In the genomic region with DNA sequence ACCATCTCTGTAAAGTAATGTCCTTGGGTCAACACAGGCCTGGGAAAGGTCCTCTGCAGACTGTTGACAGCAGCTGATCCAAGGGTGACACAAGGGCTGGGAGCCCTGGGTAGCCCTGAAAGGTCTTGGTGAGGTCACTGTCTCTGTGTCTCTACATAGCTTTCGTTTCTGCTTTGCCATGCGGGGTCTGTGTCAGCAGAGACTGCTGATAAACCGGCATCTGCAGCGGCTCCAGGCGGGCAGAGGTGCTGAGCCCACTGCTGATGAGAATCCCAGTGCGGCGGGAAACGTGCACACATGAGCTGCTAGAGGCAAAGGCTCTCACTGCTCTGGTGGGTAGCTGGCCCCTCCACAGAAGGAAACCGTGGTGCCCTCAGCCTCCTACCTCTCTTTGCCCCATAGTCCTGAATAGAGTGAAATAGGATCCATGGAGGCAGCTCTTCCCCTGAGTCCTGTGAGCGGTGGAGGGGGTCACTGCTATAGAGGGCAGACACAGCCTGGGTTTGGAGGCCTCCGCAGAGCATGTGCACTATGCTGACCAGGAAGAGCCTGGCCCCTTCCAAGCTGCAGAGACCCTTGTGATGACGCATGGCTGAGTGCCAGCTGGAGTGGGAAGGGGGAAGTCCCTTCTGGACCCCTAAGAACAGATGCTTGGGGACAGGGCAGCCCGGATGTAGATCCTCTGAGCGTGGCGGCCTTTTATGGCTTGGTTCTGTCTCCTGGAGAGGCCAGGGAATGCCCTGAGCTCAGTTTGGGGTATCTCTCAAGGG, we compare ENCODE assay signal across 1 cellular context.
TF ChIP-seq lines count a peak whose summit lies in the region.

No MANE protein-coding gene starts in this region.

TF ChIP-seq in GM12891, 5 proteins besides CTCF, POLR2A, EP300 and RAD21:
- no peak for TF ChIP-seq SPI1 (IDR thresholded peaks at IDR 0.05; ENCODE audit: low read depth, low read length)
- no peak for TF ChIP-seq POU2F2 (IDR thresholded peaks at IDR 0.05; ENCODE audit: low read depth, low read length)
- no peak for TF ChIP-seq TAF1 (IDR thresholded peaks at IDR 0.05; ENCODE audit: low read depth, low read length)
- no peak for TF ChIP-seq PAX5 (IDR thresholded peaks at IDR 0.05; ENCODE audit: insufficient read depth, low read length, severe bottlenecking)
- TF ChIP-seq POLR2AphosphoS5 (IDR thresholded peaks at IDR 0.05; ENCODE audit: low read depth, low read length), result no peak
